ENCODE assay signal across 8 cellular contexts in the genomic region with DNA sequence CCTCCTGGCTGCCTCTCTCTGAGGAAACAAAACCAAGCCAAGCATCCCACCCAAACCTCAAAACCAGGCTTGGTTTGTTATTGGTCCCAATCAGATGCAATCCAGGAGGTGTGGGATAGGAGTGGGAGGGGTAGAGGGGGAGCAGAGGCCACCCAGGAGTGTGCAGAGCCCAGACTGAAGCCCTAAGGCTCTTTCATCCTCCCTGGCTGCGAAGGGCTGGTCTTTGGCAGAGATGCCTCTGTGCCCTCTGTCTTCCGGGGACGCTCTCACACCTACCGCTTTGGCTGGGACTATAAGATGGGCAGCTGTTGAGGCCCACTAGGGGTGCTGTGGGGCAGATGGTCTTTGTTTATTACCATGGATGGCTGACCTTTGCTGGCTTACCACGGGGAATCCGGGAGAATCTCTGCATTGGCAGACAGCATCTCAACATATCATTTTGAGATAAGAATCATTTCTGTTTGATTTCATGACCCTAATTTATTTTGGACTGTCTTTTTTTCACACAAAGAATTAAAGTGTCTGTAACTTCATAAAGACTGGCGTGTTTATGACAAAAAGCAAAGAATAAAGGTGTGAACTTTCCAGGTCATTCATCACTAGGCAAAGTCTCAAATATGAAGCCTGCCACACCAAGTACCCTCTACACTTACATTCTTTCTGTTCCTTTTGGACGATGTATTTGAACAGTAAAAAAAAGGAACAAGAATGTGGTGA. TPM values are rescaled to one million over a fixed set of nuclear protein-coding genes. Genes with fewer than 3 reads are reported as not detected.
DNase-seq lines count a peak whose midpoint lies in the region; ATAC-seq lines count a peak whose summit lies in the region.

No MANE protein-coding gene starts in this region.

- POLR2A ChIA-PET in naive thymus-derived CD8-positive, alpha-beta T cell (lab: Charles Lee), result no interaction called here

- peak overlapping the region in 5 of 10 donors; percentile 12 to 80 (median 31) for H3K27ac Mint-ChIP-seq in naive thymus-derived CD8-positive, alpha-beta T cell

- no peak overlapping the region for H3K4me3 Mint-ChIP-seq in naive thymus-derived CD8-positive, alpha-beta T cell

- peaks cover 4 to 22% (median 11%) of the 10 kb centered on the region in 5 donors for H3K27me3 Mint-ChIP-seq in naive thymus-derived CD8-positive, alpha-beta T cell

- peaks cover 0 to 2% (median 0%) of the 10 kb centered on the region in 9 donors for H3K9me3 Mint-ChIP-seq in naive thymus-derived CD8-positive, alpha-beta T cell

- peak; percentile 19 for DNase-seq in stimulated activated CD4-positive, alpha-beta T cell treated with anti-CD3 and anti-CD28 coated beads, Interleukin-1b, Interleukin-23, amount 100 ng/mL, for 48 hours
- no peak for DNase-seq in stimulated activated CD4-positive, alpha-beta T cell treated with anti-CD3 and anti-CD28 coated beads, Interleukin-12 subunit alpha, Interleukin-12 subunit beta, amount 100 ng/mL, for 4 hours
- DNase-seq in HCEC 1CT, result peak; percentile 49
- DNase-seq in NCI-H1105 (lab: John Stamatoyannopoulos, UW), result peak; percentile 64
- DNase-seq in UCSD-AML1 (lab: John Stamatoyannopoulos, UW; ENCODE audit: unreplicated experiment), result peak; percentile 10
- peak; percentile 82 for DNase-seq in epidermal melanocyte (ENCODE audit: insufficient read length, low spot score)
- peak in 7 of 10 donors; percentile 16 to 42 (median 27) for DNase-seq in naive thymus-derived CD8-positive, alpha-beta T cell
- DNase-seq in putamen (ENCODE audit: low spot score), result no peak

- no peaks in the 10 kb centered on the region for H3K36me3 Mint-ChIP-seq in naive thymus-derived CD8-positive, alpha-beta T cell

- ATAC-seq in naive thymus-derived CD8-positive, alpha-beta T cell, result peak; percentile 95 to 98

- peaks cover 6 to 11% (median 9%) of the 10 kb centered on the region in 4 donors for H3K4me1 Mint-ChIP-seq in naive thymus-derived CD8-positive, alpha-beta T cell

RNA-seq across cellular contexts. Expression of gene DENND2A, which starts 6.5 kb away (rescaled TPM):
- under 1 TPM in 1 of 2 experiments, not detected in 1; 0.10 TPM for total RNA-seq in naive thymus-derived CD8-positive, alpha-beta T cell
- not detected for polyA plus RNA-seq in naive thymus-derived CD8-positive, alpha-beta T cell

RNA-seq across cellular contexts. Expression of gene ADCK2, which starts 25.7 kb away (rescaled TPM):
- 10 to 100 TPM; 16.4 to 17.1 TPM for total RNA-seq in naive thymus-derived CD8-positive, alpha-beta T cell
- polyA plus RNA-seq in naive thymus-derived CD8-positive, alpha-beta T cell, result 10 to 100 TPM; 25.2 to 28.5 (median 27.4) TPM

RNA-seq across cellular contexts. Expression of gene NDUFB2, which starts 49.4 kb away (rescaled TPM):
- total RNA-seq in naive thymus-derived CD8-positive, alpha-beta T cell, result 100 to 1,000 TPM in 1 of 2 experiments, 10 to 100 TPM in 1; 98.5 to 103 TPM
- 100 to 1,000 TPM; 434 to 524 (median 517) TPM for polyA plus RNA-seq in naive thymus-derived CD8-positive, alpha-beta T cell

Comparison
In these comparisons a context has a peak if more than half of its experiments do, and no peak if none do; other contexts are left out.
1. DNase-seq: peak in stimulated activated CD4-positive, alpha-beta T cell treated with anti-CD3 and anti-CD28 coated beads, Interleukin-1b, Interleukin-23, amount 100 ng/mL, for 48 hours (single experiment), HCEC 1CT (single experiment), NCI-H1105 (single experiment), UCSD-AML1 (single experiment), epidermal melanocyte (single experiment) and naive thymus-derived CD8-positive, alpha-beta T cell (7 of 10); none in stimulated activated CD4-positive, alpha-beta T cell treated with anti-CD3 and anti-CD28 coated beads, Interleukin-12 subunit alpha, Interleukin-12 subunit beta, amount 100 ng/mL, for 4 hours (single experiment) and putamen (single experiment).